ENCODE assay signal across 8 cellular contexts in genomic region chr17:51166198-51166986, GRCh38. TPM values are rescaled to one million over a fixed set of nuclear protein-coding genes. Genes with fewer than 3 reads are reported as not detected.
DNase-seq lines count a peak whose midpoint lies in the region; ATAC-seq and TF ChIP-seq lines count a peak whose summit lies in the region.

Gene NME2 (plus strand): TSS chr17:51166411. CDS start chr17:51166831, 420 bp downstream.

- H3K9ac ChIP-seq in neural cell (ENCODE audit: low read length) (peak within 1 kb of the TSS; percentile 56), stomach smooth muscle (ENCODE audit: low read length in 2 of 2) (peak within 1 kb of the TSS; percentile 93 to 97)

- TF ChIP-seq CTCF in RWPE1 (conservative IDR thresholded peaks at IDR 0.05; ENCODE audit: low read depth) = no peak
- no peak for TF ChIP-seq CTCF in fibroblast of villous mesenchyme (IDR thresholded peaks at IDR 0.05; ENCODE audit: insufficient read depth, low read depth, low read length)
- no peak for TF ChIP-seq CTCF in neural cell (IDR thresholded peaks at IDR 0.05; ENCODE audit: poor library complexity, severe bottlenecking)

- no peaks in the 10 kb centered on the region for H3F3A ChIP-seq in neural cell (ENCODE audit: insufficient read depth, low read length, poor library complexity, severe bottlenecking)

- peak within 1 kb of the TSS; percentile 33 for H2AFZ ChIP-seq in neural cell (ENCODE audit: low read depth, low read length)

- H3K36me3 ChIP-seq in neural cell (ENCODE audit: insufficient read depth, low read length) (no peaks in the 10 kb centered on the region), stomach smooth muscle (ENCODE audit: control insufficient read depth in 2 of 2, insufficient read depth in 2 of 2, low read length in 2 of 2) (peaks cover 23% of the 10 kb centered on the region in 2 donors)

- H3K4me1 ChIP-seq in stomach smooth muscle (ENCODE audit: control insufficient read depth, insufficient read depth, low read length) = peaks cover 18% of the 10 kb centered on the region

- peak within 1 kb of the TSS; percentile 87 for H3K4me3 ChIP-seq in fibroblast of villous mesenchyme (ENCODE audit: low read depth, low read length)
- peak within 1 kb of the TSS; percentile 77 for H3K4me3 ChIP-seq in neural cell (ENCODE audit: low read length)
- peak within 1 kb of the TSS; percentile 85 to 92 for H3K4me3 ChIP-seq in stomach smooth muscle (ENCODE audit: low read length in 2 of 2)

- TF ChIP-seq RAD21 in neural cell (conservative IDR thresholded peaks at IDR 0.05) = no peak

- POLR2A ChIA-PET in RWPE1 (lab: Yijun Ruan, JAX; ENCODE audit: low non-redundant PET) = no interaction called here

- CTCF ChIA-PET in RWPE1 (lab: Yijun Ruan, JAX) = interaction anchor here (0.6 kb wide), 1 partner anchor 1020 kb away, joined by 3 read pairs; no protein-coding TSS in a partner anchor

- H4K20me1 ChIP-seq in neural cell (ENCODE audit: insufficient read depth) = no peaks in the 10 kb centered on the region

- no peaks in the 10 kb centered on the region for H3K9me3 ChIP-seq in neural cell (ENCODE audit: low read length)
- no peaks in the 10 kb centered on the region for H3K9me3 ChIP-seq in stomach smooth muscle (ENCODE audit: control insufficient read depth in 2 of 2, low read length in 2 of 2)

- peak; percentile 75 for ATAC-seq in GM21515 (IDR thresholded peaks at IDR 0.05; ENCODE audit: unreplicated experiment)

- no peak for TF ChIP-seq EP300 in neural cell (conservative IDR thresholded peaks at IDR 0.05; ENCODE audit: poor library complexity, severe bottlenecking)

- no peaks in the 10 kb centered on the region for H3K79me2 ChIP-seq in neural cell (replicated peaks; ENCODE audit: insufficient read depth, low read length)

- peak within 1 kb of the TSS; percentile 25 for H3K4me2 ChIP-seq in neural cell (ENCODE audit: low read length)

- H3K27ac ChIP-seq in RWPE1 = peak within 1 kb of the TSS; percentile 90
- no peak within 1 kb of the TSS for H3K27ac ChIP-seq in neural cell (ENCODE audit: low read length)
- H3K27ac ChIP-seq in stomach smooth muscle (ENCODE audit: low read length) = peak within 1 kb of the TSS; percentile 89

- no peaks in the 10 kb centered on the region for H3K27me3 ChIP-seq in neural cell (ENCODE audit: insufficient read depth, low read depth, low read length)
- no peaks in the 10 kb centered on the region for H3K27me3 ChIP-seq in stomach smooth muscle (ENCODE audit: control insufficient read depth in 1 of 2, insufficient read depth in 2 of 2, low read length in 2 of 2)

- no peaks in the 10 kb centered on the region for H3K9me2 ChIP-seq in neural cell (ENCODE audit: insufficient read depth, low read length)

- peak; percentile 79 for DNase-seq in DMS53 treated with DMSO at 0.1 percent for 48 hours (lab: John Stamatoyannopoulos, UW; ENCODE audit: unreplicated experiment)
- DNase-seq in HuH-7 (ENCODE audit: low spot score) = peak; percentile 98
- DNase-seq in RWPE1 (ENCODE audit: low spot score) = peak; percentile 93
- peak; percentile 88 for DNase-seq in activated effector memory CD4-positive, alpha-beta T cell treated with anti-CD3 and anti-CD28 coated beads, Interleukin-2, amount 50 U/mL, for 16 hours
- peak; percentile 87 for DNase-seq in fibroblast of villous mesenchyme (ENCODE audit: low read depth)

TF ChIP-seq in neural cell, 6 proteins besides CTCF, POLR2A, EP300 and RAD21:
- TF ChIP-seq MXI1 (conservative IDR thresholded peaks at IDR 0.05; ENCODE audit: poor library complexity, severe bottlenecking) = peak; percentile 99
- TF ChIP-seq TAF1 (IDR thresholded peaks at IDR 0.05; ENCODE audit: low read depth) = no peak
- peak; percentile 61 for TF ChIP-seq SMC3 (conservative IDR thresholded peaks at IDR 0.05; ENCODE audit: poor library complexity)

RNA-seq across cellular contexts. Expression of gene NME2, which starts in this region (rescaled TPM):
- 438 and 486 TPM in 2 replicates for total RNA-seq in fibroblast of villous mesenchyme
- polyA plus RNA-seq in neural cell = 127 and 133 TPM in 2 replicates
- 15.1 and 33.2 TPM in 2 replicates for polyA minus RNA-seq in neural cell
